ENCODE assay signal across 13 cellular contexts in the genomic region with DNA sequence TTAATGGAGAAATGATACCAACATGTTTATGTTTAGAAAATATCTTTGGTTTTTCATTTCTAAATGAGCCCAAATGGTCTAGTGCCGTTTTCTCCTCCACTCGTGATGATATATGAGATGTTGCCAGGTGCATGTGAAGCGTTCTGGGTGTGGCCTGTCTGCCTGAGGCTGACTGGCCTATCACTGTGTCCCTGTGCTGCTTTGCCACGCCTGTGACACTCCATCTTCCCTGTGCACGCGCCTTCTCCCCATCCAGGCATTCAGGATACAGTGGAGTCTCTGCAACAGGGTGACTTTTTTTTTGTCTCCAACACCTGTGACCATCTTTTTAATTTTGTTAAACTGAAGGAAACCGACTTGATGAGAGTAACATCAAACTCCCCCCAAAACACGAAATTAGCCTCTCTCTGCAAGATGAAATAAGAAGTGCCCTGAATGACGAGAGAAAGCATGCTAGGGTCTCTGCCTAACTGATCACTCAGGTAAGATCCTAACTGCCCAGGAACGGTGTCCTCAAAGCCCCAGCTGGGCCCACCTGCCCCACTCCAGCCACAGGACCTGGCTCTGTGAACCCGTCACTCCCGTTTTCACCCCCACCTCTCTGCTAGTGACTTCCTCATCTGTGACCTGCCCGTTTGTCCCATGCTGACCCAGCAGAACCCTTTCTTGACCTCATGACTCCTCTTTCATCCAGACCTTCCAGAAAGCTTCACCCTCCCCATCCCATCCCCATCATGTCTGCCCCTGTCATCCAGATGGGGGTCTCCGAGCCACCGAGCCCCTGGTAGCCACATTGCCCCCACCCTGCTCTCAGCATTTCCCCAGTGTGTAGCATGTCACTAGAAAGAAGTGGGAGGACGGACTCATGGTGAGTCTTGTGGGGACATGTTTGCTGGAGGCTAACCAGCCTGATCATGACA. TPM values are rescaled to one million over a fixed set of nuclear protein-coding genes. Genes with fewer than 3 reads are reported as not detected.
A peak's percentile ranks its signal among the peaks of the same experiment; 100 is the strongest.
DNase-seq lines count a peak whose midpoint lies in the region; ATAC-seq and TF ChIP-seq lines count a peak whose summit lies in the region.
"Had no signal": no experiment of that assay in that cellular context is flagged by ENCODE, and none has a peak within 500 bp of the region (broad histone marks: within the 10 kb centered on the region; RNA-seq: fewer than 3 reads in every experiment).

No MANE protein-coding gene starts in this region.

- H3K9ac ChIP-seq in H9 (ENCODE audit: extremely low read depth, insufficient read length, low read length) (no peak overlapping the region), neuronal stem cell (ENCODE audit: low read depth, low read length, poor library complexity) (no peak overlapping the region)

- DNase-seq in H9 (peak; percentile 22), NCI-H2029 treated with DMSO at 0.1 percent for 48 hours (lab: John Stamatoyannopoulos, UW) (peak; percentile 30), neuronal stem cell (ENCODE audit: low spot score) (no peak), CD1c-positive myeloid dendritic cell (ENCODE audit: extremely low spot score) (no peak)
- DNase-seq in activated CD8-positive, alpha-beta memory T cell treated with anti-CD3 and anti-CD28 coated beads, Interleukin-2, amount 50 U/mL, for 48 hours, result peak; percentile 33
- no peak for DNase-seq in T-helper 2 cell treated with Interferon-gamma antibody and Interleukin-4, amounts not matched to agents 5 μg/mL and 100 μg/mL, for 36 hours (ENCODE audit: low spot score)
- DNase-seq: activated CD4-positive, alpha-beta T cell treated with anti-CD3 and anti-CD28 coated beads, Interleukin-2, amount 50 U/mL, for 1 hour; esophagus squamous epithelium; psoas muscle had no signal

- no peaks in the 10 kb centered on the region for H3K9me3 Mint-ChIP-seq in H9
- no peaks in the 10 kb centered on the region for H3K9me3 Mint-ChIP-seq in T-helper 2 cell treated with Interferon-gamma antibody and Interleukin-4, amounts not matched to agents 5 μg/mL and 100 μg/mL, for 36 hours
- H3K9me3 Mint-ChIP-seq: dendritic cell treated with granulocyte-macrophage colony-stimulating factor and Interleukin-4, amounts not matched to agents 40 ng/mL and 50 ng/mL, for 4 days had no signal

- H3K9me3 ChIP-seq in H9 (ENCODE audit: control insufficient read depth, low read depth, low read length) (no peaks in the 10 kb centered on the region), neuronal stem cell (replicated peaks in 1 of 2; ENCODE audit: control insufficient read depth in 2 of 2, insufficient read depth in 1 of 2, low read depth in 1 of 2, low read length in 2 of 2) (peaks cover 0 to 2% of the 10 kb centered on the region in 2 donors)
- H3K9me3 ChIP-seq: esophagus squamous epithelium, heart left ventricle, psoas muscle, thoracic aorta had no signal

- no peak overlapping the region for H3K4me3 Mint-ChIP-seq in H9
- no peak overlapping the region for H3K4me3 Mint-ChIP-seq in T-helper 2 cell treated with Interferon-gamma antibody and Interleukin-4, amounts not matched to agents 5 μg/mL and 100 μg/mL, for 36 hours
- H3K4me3 Mint-ChIP-seq: dendritic cell treated with granulocyte-macrophage colony-stimulating factor and Interleukin-4, amounts not matched to agents 40 ng/mL and 50 ng/mL, for 4 days had no signal

- H2BK120ac ChIP-seq in H9 (ENCODE audit: low read depth, low read length, poor library complexity, severe bottlenecking), result no peak overlapping the region
- no peak overlapping the region for H2BK120ac ChIP-seq in neuronal stem cell (ENCODE audit: low read depth, low read length)

- no peak overlapping the region for H3K18ac ChIP-seq in H9 (ENCODE audit: insufficient read length, low read depth, low read length)
- H3K18ac ChIP-seq in neuronal stem cell (ENCODE audit: low read length), result peak overlapping the region; percentile 67

- H2BK12ac ChIP-seq in H9 (ENCODE audit: insufficient read length, low read depth, low read length) (no peak overlapping the region), neuronal stem cell (ENCODE audit: low read length) (no peak overlapping the region)

- H3K27ac Mint-ChIP-seq in H9, result peak overlapping the region in 2 of 3 experiments; percentile 10 to 77; a peak in 2 of 7 replicates
- no peak overlapping the region for H3K27ac Mint-ChIP-seq in T-helper 2 cell treated with Interferon-gamma antibody and Interleukin-4, amounts not matched to agents 5 μg/mL and 100 μg/mL, for 36 hours
- H3K27ac Mint-ChIP-seq: dendritic cell treated with granulocyte-macrophage colony-stimulating factor and Interleukin-4, amounts not matched to agents 40 ng/mL and 50 ng/mL, for 4 days had no signal

- H2AFZ ChIP-seq in H9 (ENCODE audit: low read length), result no peak overlapping the region
- H2AFZ ChIP-seq in neuronal stem cell (ENCODE audit: low read length), result no peak overlapping the region

- H4K91ac ChIP-seq in H9 (ENCODE audit: insufficient read length, low read depth, low read length) (no peak overlapping the region), neuronal stem cell (ENCODE audit: low read depth, low read length, poor library complexity) (no peak overlapping the region)

- no peaks in the 10 kb centered on the region for H3K27me3 ChIP-seq in H9 (ENCODE audit: insufficient read depth, low read length)
- H3K27me3 ChIP-seq in neuronal stem cell (ENCODE audit: control insufficient read depth in 3 of 3, insufficient read depth in 3 of 3, low read depth in 1 of 3, low read length in 3 of 3), result peaks cover 0 to 2% (median 0%) of the 10 kb centered on the region in 3 experiments
- H3K27me3 ChIP-seq: esophagus squamous epithelium, heart left ventricle had no signal

- no peak overlapping the region for H4K8ac ChIP-seq in H9 (replicated peaks; ENCODE audit: insufficient read length, low read depth, low read length)
- H4K8ac ChIP-seq in neuronal stem cell (ENCODE audit: low read depth, low read length), result no peak overlapping the region

- no peaks in the 10 kb centered on the region; the same call in 1 of the 2 replicates for H3K79me2 ChIP-seq in H9 (ENCODE audit: insufficient read depth, low read length)

- no peak overlapping the region for H3K56ac ChIP-seq in H9 (ENCODE audit: insufficient read length, low read depth, low read length)

- no peaks in the 10 kb centered on the region for H3K27me3 Mint-ChIP-seq in H9 (ENCODE audit: low read depth)
- no peaks in the 10 kb centered on the region for H3K27me3 Mint-ChIP-seq in T-helper 2 cell treated with Interferon-gamma antibody and Interleukin-4, amounts not matched to agents 5 μg/mL and 100 μg/mL, for 36 hours (ENCODE audit: low read depth)
- H3K27me3 Mint-ChIP-seq: dendritic cell treated with granulocyte-macrophage colony-stimulating factor and Interleukin-4, amounts not matched to agents 40 ng/mL and 50 ng/mL, for 4 days had no signal

- no peak overlapping the region for H4K5ac ChIP-seq in H9 (ENCODE audit: insufficient read length, low read depth, low read length)

- ATAC-seq in HG02970 (IDR thresholded peaks at IDR 0.05; ENCODE audit: low FRiP score, unreplicated experiment), result no peak
- ATAC-seq: heart left ventricle, psoas muscle had no signal

- no peak overlapping the region for H2BK5ac ChIP-seq in H9 (ENCODE audit: insufficient read length, low read length)
- peak overlapping the region; percentile 91 for H2BK5ac ChIP-seq in neuronal stem cell (ENCODE audit: low read length)

- no peak overlapping the region for H3T11ph ChIP-seq in H9 (ENCODE audit: low read length)

- no peak overlapping the region for H3K23ac ChIP-seq in H9 (ENCODE audit: insufficient read length, low read depth, low read length)
- H3K23ac ChIP-seq in neuronal stem cell (ENCODE audit: low read depth, low read length, poor library complexity), result peak overlapping the region; percentile 70

- H2BK15ac ChIP-seq in H9 (ENCODE audit: low read depth, low read length), result no peak overlapping the region
- no peak overlapping the region for H2BK15ac ChIP-seq in neuronal stem cell (ENCODE audit: low read length)

- H3K14ac ChIP-seq in H9 (ENCODE audit: insufficient read depth, low read length), result no peak overlapping the region
- H3K14ac ChIP-seq in neuronal stem cell (ENCODE audit: low read length), result no peak overlapping the region

- H2AK5ac ChIP-seq in H9 (ENCODE audit: insufficient read length, low read length), result no peak overlapping the region
- H2AK5ac ChIP-seq in neuronal stem cell (ENCODE audit: low read depth, low read length), result no peak overlapping the region

- H3K27ac ChIP-seq in H9 (ENCODE audit: insufficient read length, low read depth, low read length) (no peak overlapping the region), neuronal stem cell (replicated peaks; ENCODE audit: low read length) (no peak overlapping the region)
- H3K27ac ChIP-seq: esophagus squamous epithelium, heart left ventricle, psoas muscle, thoracic aorta had no signal

- no peak overlapping the region for H3K4me2 ChIP-seq in H9 (ENCODE audit: insufficient read depth, insufficient read length, low read length)
- no peak overlapping the region for H3K4me2 ChIP-seq in neuronal stem cell (ENCODE audit: insufficient read depth, low read length, poor library complexity, severe bottlenecking)

- no peak overlapping the region for H3K4ac ChIP-seq in H9 (ENCODE audit: low read depth, low read length)
- H3K4ac ChIP-seq in neuronal stem cell (ENCODE audit: low read length), result no peak overlapping the region

- peaks cover 3% of the 10 kb centered on the region for H4K20me1 ChIP-seq in H9 (ENCODE audit: control insufficient read depth, insufficient read depth, insufficient read length)

- H3K79me1 ChIP-seq in H9 (ENCODE audit: insufficient read depth, low read depth, low read length, poor library complexity, severe bottlenecking), result no peaks in the 10 kb centered on the region
- H3K79me1 ChIP-seq in neuronal stem cell (ENCODE audit: low read depth, low read length), result peaks cover 7% of the 10 kb centered on the region

- H3K4me1 Mint-ChIP-seq in H9, result peaks cover 12 to 27% of the 10 kb centered on the region in 2 experiments
- H3K4me1 Mint-ChIP-seq in T-helper 2 cell treated with Interferon-gamma antibody and Interleukin-4, amounts not matched to agents 5 μg/mL and 100 μg/mL, for 36 hours (ENCODE audit: low read depth), result no peaks in the 10 kb centered on the region

- H3K36me3 ChIP-seq in neuronal stem cell (replicated peaks in 1 of 2; ENCODE audit: control insufficient read depth in 2 of 2, insufficient read depth in 2 of 2, low read length in 2 of 2), result peaks cover 18 to 43% of the 10 kb centered on the region in 2 donors

- no peak overlapping the region for H2BK20ac ChIP-seq in H9 (ENCODE audit: low read depth, low read length, poor library complexity, severe bottlenecking)

- H3K4me1 ChIP-seq in H9 (ENCODE audit: insufficient read depth, low read length) (no peaks in the 10 kb centered on the region; the same call in 1 of the 2 replicates), neuronal stem cell (ENCODE audit: control insufficient read depth in 2 of 2, insufficient read depth in 1 of 2, low read depth in 1 of 2, low read length in 2 of 2) (peaks cover 4 to 17% of the 10 kb centered on the region in 2 donors)

- H3K36me3 Mint-ChIP-seq in H9 (ENCODE audit: insufficient read depth in 1 of 3, low read depth in 3 of 3), result peaks cover 0 to 23% (median 19%) of the 10 kb centered on the region in 3 experiments; a peak in 5 of 7 replicates
- no peaks in the 10 kb centered on the region for H3K36me3 Mint-ChIP-seq in T-helper 2 cell treated with Interferon-gamma antibody and Interleukin-4, amounts not matched to agents 5 μg/mL and 100 μg/mL, for 36 hours (ENCODE audit: low read depth)

- WGBS in H9 (ENCODE audit: extremely low coverage, insufficient read length, low lambda C conversion rate), result no CpG with 5 or more reads among the region's 16 CpGs
- WGBS in neuronal stem cell (ENCODE audit: extremely low coverage in 2 of 2, insufficient read length in 2 of 2, insufficient replicate concordance in 1 of 2), 2 donors, result no CpG with 5 or more reads among the region's 16 CpGs

- H3K4me3 ChIP-seq in neuronal stem cell (ENCODE audit: low read length in 2 of 2), result no peak overlapping the region
- H3K4me3 ChIP-seq: esophagus squamous epithelium, heart left ventricle, psoas muscle, thoracic aorta had no signal

- no peak for TF ChIP-seq CTCF in H9 (conservative IDR thresholded peaks at IDR 0.05)

- H3K23me2 ChIP-seq in H9 (ENCODE audit: insufficient read length, low read depth, low read length, poor library complexity, severe bottlenecking), result no peaks in the 10 kb centered on the region

RNA-seq across cellular contexts. Expression of gene TFDP1, which starts 33.2 kb away (rescaled TPM):
- total RNA-seq in H9 (2021), result 109 and 111 TPM in 2 replicates
- 74.2 TPM for polyA plus RNA-seq in neuronal stem cell (2013, experiment 1 of 2)
- polyA plus RNA-seq in neuronal stem cell (2013, experiment 2 of 2), result 75.8 TPM

Comparison
In these comparisons a context has a peak if more than half of its experiments do, and no peak if none do; other contexts are left out.
1. DNase-seq: peak in H9 (single experiment), NCI-H2029 treated with DMSO at 0.1 percent for 48 hours (single experiment) and activated CD8-positive, alpha-beta memory T cell treated with anti-CD3 and anti-CD28 coated beads, Interleukin-2, amount 50 U/mL, for 48 hours (single experiment); none in neuronal stem cell (single experiment), CD1c-positive myeloid dendritic cell (single experiment) and T-helper 2 cell treated with Interferon-gamma antibody and Interleukin-4, amounts not matched to agents 5 μg/mL and 100 μg/mL, for 36 hours (single experiment).